Comparison of ENCODE assay signal across 12 cellular contexts in genomic region chr17:73305845-73306836, GRCh38. TPM values are rescaled to one million over a fixed set of nuclear protein-coding genes. Genes with fewer than 3 reads are reported as not detected.
DNase-seq lines count a peak whose midpoint lies in the region; ATAC-seq and TF ChIP-seq lines count a peak whose summit lies in the region.
"Had no signal": no experiment of that assay in that cellular context is flagged by ENCODE, and none has a peak within 500 bp of the region (broad histone marks: within the 10 kb centered on the region; RNA-seq: fewer than 3 reads in every experiment).

No MANE protein-coding gene starts in this region.

- H3K4me3 ChIP-seq in AG10803 (ENCODE audit: low read length), result peak overlapping the region; percentile 58; the same call in 1 of the 2 replicates
- H3K4me3 ChIP-seq in SJSA1, result no peak overlapping the region
- H3K4me3 ChIP-seq in fibroblast of lung (replicated peaks in 1 of 4; ENCODE audit: control extremely low read depth in 1 of 4, insufficient read depth in 1 of 4, low read depth in 3 of 4, low read length in 4 of 4), result peak overlapping the region; percentile 45 to 55 (median 51)
- peak overlapping the region in 1 of 2 donors; percentile 29 for H3K4me3 ChIP-seq in prostate gland

- H3K4me1 ChIP-seq in SJSA1 (replicated peaks) (peaks cover 84% of the 10 kb centered on the region), fibroblast of lung (ENCODE audit: control insufficient read depth, extremely low read depth, insufficient read depth, low read length) (peaks cover 45% of the 10 kb centered on the region), prostate gland (replicated peaks) (peaks cover 39% of the 10 kb centered on the region)

- no peak for ATAC-seq in GM18498 (IDR thresholded peaks at IDR 0.05; ENCODE audit: unreplicated experiment)
- no peak for ATAC-seq in GM21529 (IDR thresholded peaks at IDR 0.05; ENCODE audit: unreplicated experiment)
- ATAC-seq in activated CD4-positive, CD25-positive, alpha-beta regulatory T cell treated with anti-CD3 and anti-CD28 coated beads, Interleukin-2, amount 50 U/mL, for 24 hours, result no peak

- peak overlapping the region; percentile 99 for H3K4me2 ChIP-seq in fibroblast of lung (ENCODE audit: extremely low read depth, insufficient read depth, low read length)

- H3K36me3 Mint-ChIP-seq in activated CD4-positive, alpha-beta memory T cell treated with anti-CD3 and anti-CD28 coated beads, Interleukin-2, amount 10 ng/mL, durations not matched to agents 7 days and 5 days (ENCODE audit: low read depth), result no peaks in the 10 kb centered on the region

- peaks cover 53% of the 10 kb centered on the region for H3K36me3 ChIP-seq in SJSA1
- H3K36me3 ChIP-seq in fibroblast of lung (ENCODE audit: control insufficient read depth, insufficient read depth, low read length), result no peaks in the 10 kb centered on the region
- no peaks in the 10 kb centered on the region for H3K36me3 ChIP-seq in prostate gland
- H3K36me3 ChIP-seq: neutrophil had no signal

- H3K9me3 ChIP-seq in SJSA1 (replicated peaks) (no peaks in the 10 kb centered on the region), fibroblast of lung (ENCODE audit: control insufficient read depth, insufficient read depth, low read depth, low read length) (no peaks in the 10 kb centered on the region), prostate gland (no peaks in the 10 kb centered on the region)
- H3K9me3 ChIP-seq: neutrophil had no signal

- intact Hi-C loops in prostate gland (cut with DNase I), result no loop called here

- H3K79me2 ChIP-seq in fibroblast of lung (ENCODE audit: control insufficient read depth, insufficient read depth, low read length), result peaks cover 79% of the 10 kb centered on the region

- no peak for DNase-seq in AG10803 (ENCODE audit: low read depth)
- DNase-seq in SJSA1 (ENCODE audit: low read depth in 1 of 2, low spot score in 2 of 2), result no peak
- DNase-seq in fibroblast of lung (ENCODE audit: low read depth in 2 of 2), result no peak
- DNase-seq in prostate gland (ENCODE audit: low spot score), result no peak
- no peak for DNase-seq in activated CD4-positive, alpha-beta memory T cell treated with anti-CD3 and anti-CD28 coated beads, Interleukin-2, amount 10 ng/mL, durations not matched to agents 7 days and 5 days
- DNase-seq: activated naive CD4-positive, alpha-beta T cell had no signal

- CTCF ChIA-PET in activated CD4-positive, alpha-beta memory T cell treated with anti-CD3 and anti-CD28 coated beads, Interleukin-2, amount 10 ng/mL, durations not matched to agents 7 days and 5 days (lab: Charles Lee), result no interaction called here

- H3K27me3 ChIP-seq in SJSA1 (replicated peaks), result no peaks in the 10 kb centered on the region
- H3K27me3 ChIP-seq in fibroblast of lung (ENCODE audit: control insufficient read depth, insufficient read depth, low read length), result no peaks in the 10 kb centered on the region
- no peaks in the 10 kb centered on the region for H3K27me3 ChIP-seq in prostate gland (replicated peaks; ENCODE audit: insufficient read depth)
- H3K27me3 ChIP-seq: neutrophil had no signal

- H3K4me1 Mint-ChIP-seq in activated CD4-positive, alpha-beta memory T cell treated with anti-CD3 and anti-CD28 coated beads, Interleukin-2, amount 10 ng/mL, durations not matched to agents 7 days and 5 days, result peaks cover 11% of the 10 kb centered on the region

- H3K9ac ChIP-seq in fibroblast of lung (ENCODE audit: insufficient read depth, low read length), result peak overlapping the region; percentile 39

- no peak overlapping the region for H3K27ac Mint-ChIP-seq in activated CD4-positive, alpha-beta memory T cell treated with anti-CD3 and anti-CD28 coated beads, Interleukin-2, amount 10 ng/mL, durations not matched to agents 7 days and 5 days

- WGBS in prostate gland, result 26% methylated on average over 11 of the region's 11 CpGs

- H3K27ac ChIP-seq in SJSA1, result peak overlapping the region; percentile 97
- H3K27ac ChIP-seq in fibroblast of lung (ENCODE audit: insufficient read depth, low read length), result peak overlapping the region; percentile 98
- H3K27ac ChIP-seq in prostate gland, result peak overlapping the region; percentile 99

- TF ChIP-seq CTCF in AG10803 (conservative IDR thresholded peaks at IDR 0.05; ENCODE audit: low read length), result no peak
- TF ChIP-seq CTCF in fibroblast of lung (conservative IDR thresholded peaks at IDR 0.05 in 1 of 2, IDR thresholded peaks at IDR 0.05 in 1 of 2; ENCODE audit: low read depth in 1 of 2, low read length in 2 of 2), result no peak
- no peak for TF ChIP-seq CTCF in prostate gland (IDR thresholded peaks at IDR 0.05)

- H2AFZ ChIP-seq in fibroblast of lung (ENCODE audit: low read length), result no peak overlapping the region

- no peaks in the 10 kb centered on the region for H3K9me3 Mint-ChIP-seq in activated CD4-positive, alpha-beta memory T cell treated with anti-CD3 and anti-CD28 coated beads, Interleukin-2, amount 10 ng/mL, durations not matched to agents 7 days and 5 days

- no peak for TF ChIP-seq POLR2A in prostate gland (IDR thresholded peaks at IDR 0.05)

- POLR2A ChIA-PET in activated CD4-positive, alpha-beta memory T cell treated with anti-CD3 and anti-CD28 coated beads, Interleukin-2, amount 10 ng/mL, durations not matched to agents 7 days and 5 days (lab: Charles Lee), result no interaction called here

- no peak overlapping the region for H3K4me3 Mint-ChIP-seq in activated CD4-positive, alpha-beta memory T cell treated with anti-CD3 and anti-CD28 coated beads, Interleukin-2, amount 10 ng/mL, durations not matched to agents 7 days and 5 days

- no peaks in the 10 kb centered on the region for H4K20me1 ChIP-seq in fibroblast of lung (ENCODE audit: control insufficient read depth, extremely low read depth, insufficient read depth, low read length)

- H3K27me3 Mint-ChIP-seq in activated CD4-positive, alpha-beta memory T cell treated with anti-CD3 and anti-CD28 coated beads, Interleukin-2, amount 10 ng/mL, durations not matched to agents 7 days and 5 days, result peaks cover 8% of the 10 kb centered on the region

RNA-seq across cellular contexts. Expression of gene CDC42EP4, which starts 5.7 kb away (rescaled TPM):
- total RNA-seq in SJSA1 (2014; rRNA removed; shearing (Covaris generic)), result 55.2 and 76.1 TPM in 2 replicates
- 31.3 and 34.2 TPM in 2 replicates for total RNA-seq in fibroblast of lung
- polyA plus RNA-seq in fibroblast of lung, result 16.9 and 20.9 TPM in 2 replicates
- 24.2 and 28.9 TPM in 2 replicates for polyA plus RNA-seq in fibroblast of lung (2012)
- polyA minus RNA-seq in fibroblast of lung (ENCODE audit: low replicate concordance), result 33.7 and 42.3 TPM in 2 replicates
- total RNA-seq in prostate gland, result 100 to 1,000 TPM; 119 to 186 TPM
- 1 to 10 TPM; 3.6 to 3.8 TPM for total RNA-seq in activated CD4-positive, alpha-beta memory T cell treated with anti-CD3 and anti-CD28 coated beads, Interleukin-2, amount 10 ng/mL, durations not matched to agents 7 days and 5 days

RNA-seq across cellular contexts. Expression of gene CPSF4L, which starts 44.5 kb away (rescaled TPM):
- total RNA-seq in SJSA1 (2014; rRNA removed; shearing (Covaris generic)), result 0.21 TPM in 1 of 2 replicates, not detected in the other
- total RNA-seq in fibroblast of lung (0.26 TPM in 1 of 2 replicates, not detected in the other), prostate gland (not detected)
- polyA plus RNA-seq in fibroblast of lung, result not detected in 2 replicates
- not detected in 2 replicates for polyA plus RNA-seq in fibroblast of lung (2012)
- polyA minus RNA-seq in fibroblast of lung (ENCODE audit: low replicate concordance), result not detected in 2 replicates
- total RNA-seq in activated CD4-positive, alpha-beta memory T cell treated with anti-CD3 and anti-CD28 coated beads, Interleukin-2, amount 10 ng/mL, durations not matched to agents 7 days and 5 days, result not detected
- total RNA-seq: frontal cortex, NCI-H460 had no signal
